9 cellular contexts compared by ENCODE assay signal in genomic region chr5:73218552-73219171, GRCh38. TPM values are rescaled to one million over a fixed set of nuclear protein-coding genes. Genes with fewer than 3 reads are reported as not detected.
DNase-seq lines count a peak whose midpoint lies in the region; ATAC-seq and TF ChIP-seq lines count a peak whose summit lies in the region.
"Had no signal": no experiment of that assay in that cellular context is flagged by ENCODE, and none has a peak within 500 bp of the region (broad histone marks: within the 10 kb centered on the region; RNA-seq: fewer than 3 reads in every experiment).

No MANE protein-coding gene starts in this region.

- H3K27ac Mint-ChIP-seq in Calu3 (ENCODE audit: unreplicated experiment), result no peak overlapping the region
- no peak overlapping the region for H3K27ac Mint-ChIP-seq in activated T-helper 17 cell treated with anti-CD3 and anti-CD28 coated beads, Interleukin-2, amount 50 U/mL, for 72 hours

- TF ChIP-seq CTCF in Calu3 (IDR thresholded peaks at IDR 0.05; ENCODE audit: unreplicated experiment), result peak; percentile 55

- peak; percentile 45 for TF ChIP-seq RAD21 in Ishikawa (IDR thresholded peaks at IDR 0.05; ENCODE audit: low read depth)

- DNase-seq in Calu3 (peak; percentile 42), adipocyte (ENCODE audit: low read depth) (peak; percentile 79), left kidney (ENCODE audit: low read depth, low spot score) (peak; percentile 67), T-helper 1 cell (no peak), left ventricle myocardium superior (no peak)
- no peak for DNase-seq in stimulated activated CD4-positive, alpha-beta T cell treated with anti-CD3 and anti-CD28 coated beads, Interleukin-4, amount 100 ng/mL, for 1 hour
- DNase-seq: Peyer's patch had no signal

- no peaks in the 10 kb centered on the region for H3K36me3 ChIP-seq in adipocyte (ENCODE audit: control insufficient read depth, insufficient read depth, low read length, severe bottlenecking)
- H3K36me3 ChIP-seq: Peyer's patch had no signal

- CTCF ChIA-PET in Calu3 (lab: Charles Lee), result interaction anchor here (0.6 to 1.6 kb wide), 11 partner anchors 10 to 355 kb away, joined by 3 to 7 read pairs (median 3); partner anchors contain the start of gene FOXD1

- H3K36me3 Mint-ChIP-seq in Calu3 (ENCODE audit: insufficient read depth, unreplicated experiment), result peaks cover 13% of the 10 kb centered on the region
- H3K36me3 Mint-ChIP-seq in activated T-helper 17 cell treated with anti-CD3 and anti-CD28 coated beads, Interleukin-2, amount 50 U/mL, for 72 hours (ENCODE audit: low read depth), result no peaks in the 10 kb centered on the region

- peaks cover 12% of the 10 kb centered on the region for H3K27me3 Mint-ChIP-seq in Calu3 (ENCODE audit: unreplicated experiment)
- peaks cover 51% of the 10 kb centered on the region for H3K27me3 Mint-ChIP-seq in activated T-helper 17 cell treated with anti-CD3 and anti-CD28 coated beads, Interleukin-2, amount 50 U/mL, for 72 hours

- H3K9me3 ChIP-seq in adipocyte (ENCODE audit: control insufficient read depth, low read length), result no peaks in the 10 kb centered on the region
- H3K9me3 ChIP-seq: Peyer's patch had no signal

- intact Hi-C loops in Calu3 (cut with micrococcal nuclease; ENCODE audit: unreplicated experiment), result loop anchor here (5.0 to 10.0 kb wide), 4 partner anchors 136 to 296 kb away; partner anchors contain the start of gene FCHO2
- intact Hi-C loops in left ventricle myocardium superior (cut with micrococcal nuclease), result no loop called here

- no peaks in the 10 kb centered on the region for H3K9me3 Mint-ChIP-seq in Calu3 (ENCODE audit: low read depth, unreplicated experiment)
- H3K9me3 Mint-ChIP-seq in activated T-helper 17 cell treated with anti-CD3 and anti-CD28 coated beads, Interleukin-2, amount 50 U/mL, for 72 hours, result no peaks in the 10 kb centered on the region

- TF ChIP-seq EP300 in Ishikawa (IDR thresholded peaks at IDR 0.05; ENCODE audit: borderline replicate concordance), result no peak

- no peak overlapping the region for H3K4me3 Mint-ChIP-seq in Calu3 (ENCODE audit: low read depth, unreplicated experiment)
- no peak overlapping the region for H3K4me3 Mint-ChIP-seq in activated T-helper 17 cell treated with anti-CD3 and anti-CD28 coated beads, Interleukin-2, amount 50 U/mL, for 72 hours

- H3K4me1 Mint-ChIP-seq in Calu3 (ENCODE audit: low read depth, unreplicated experiment), result peaks cover 4% of the 10 kb centered on the region
- peaks cover 2% of the 10 kb centered on the region for H3K4me1 Mint-ChIP-seq in activated T-helper 17 cell treated with anti-CD3 and anti-CD28 coated beads, Interleukin-2, amount 50 U/mL, for 72 hours

- H3K4me3 ChIP-seq in adipocyte (ENCODE audit: low read length), result no peak overlapping the region
- H3K4me3 ChIP-seq: Peyer's patch had no signal

- ATAC-seq in left ventricle myocardium superior, result no peak
- no peak for ATAC-seq in activated T-helper 17 cell treated with anti-CD3 and anti-CD28 coated beads, Interleukin-2, amount 50 U/mL, for 72 hours (replicated peaks)

- H3K9ac ChIP-seq in adipocyte (ENCODE audit: low read length), result no peak overlapping the region

- peaks cover 9% of the 10 kb centered on the region for H3K4me1 ChIP-seq in adipocyte (ENCODE audit: control insufficient read depth, insufficient read depth, low read length)

- peaks cover 60% of the 10 kb centered on the region for H3K27me3 ChIP-seq in adipocyte (replicated peaks; ENCODE audit: control insufficient read depth, insufficient read depth, low read length)
- H3K27me3 ChIP-seq: Peyer's patch had no signal

- BruUV-seq in Calu3 (replicated peaks; lab: Mats Ljungman, UMichigan), result no TSS peak

TF ChIP-seq in Ishikawa, 13 proteins besides CTCF, POLR2A, EP300 and RAD21:
- no peak for TF ChIP-seq ZBTB7A (IDR thresholded peaks at IDR 0.05; ENCODE audit: low read depth)
- no peak for TF ChIP-seq TCF12 (IDR thresholded peaks at IDR 0.05; ENCODE audit: low read depth)
- TF ChIP-seq, protein P1, sequence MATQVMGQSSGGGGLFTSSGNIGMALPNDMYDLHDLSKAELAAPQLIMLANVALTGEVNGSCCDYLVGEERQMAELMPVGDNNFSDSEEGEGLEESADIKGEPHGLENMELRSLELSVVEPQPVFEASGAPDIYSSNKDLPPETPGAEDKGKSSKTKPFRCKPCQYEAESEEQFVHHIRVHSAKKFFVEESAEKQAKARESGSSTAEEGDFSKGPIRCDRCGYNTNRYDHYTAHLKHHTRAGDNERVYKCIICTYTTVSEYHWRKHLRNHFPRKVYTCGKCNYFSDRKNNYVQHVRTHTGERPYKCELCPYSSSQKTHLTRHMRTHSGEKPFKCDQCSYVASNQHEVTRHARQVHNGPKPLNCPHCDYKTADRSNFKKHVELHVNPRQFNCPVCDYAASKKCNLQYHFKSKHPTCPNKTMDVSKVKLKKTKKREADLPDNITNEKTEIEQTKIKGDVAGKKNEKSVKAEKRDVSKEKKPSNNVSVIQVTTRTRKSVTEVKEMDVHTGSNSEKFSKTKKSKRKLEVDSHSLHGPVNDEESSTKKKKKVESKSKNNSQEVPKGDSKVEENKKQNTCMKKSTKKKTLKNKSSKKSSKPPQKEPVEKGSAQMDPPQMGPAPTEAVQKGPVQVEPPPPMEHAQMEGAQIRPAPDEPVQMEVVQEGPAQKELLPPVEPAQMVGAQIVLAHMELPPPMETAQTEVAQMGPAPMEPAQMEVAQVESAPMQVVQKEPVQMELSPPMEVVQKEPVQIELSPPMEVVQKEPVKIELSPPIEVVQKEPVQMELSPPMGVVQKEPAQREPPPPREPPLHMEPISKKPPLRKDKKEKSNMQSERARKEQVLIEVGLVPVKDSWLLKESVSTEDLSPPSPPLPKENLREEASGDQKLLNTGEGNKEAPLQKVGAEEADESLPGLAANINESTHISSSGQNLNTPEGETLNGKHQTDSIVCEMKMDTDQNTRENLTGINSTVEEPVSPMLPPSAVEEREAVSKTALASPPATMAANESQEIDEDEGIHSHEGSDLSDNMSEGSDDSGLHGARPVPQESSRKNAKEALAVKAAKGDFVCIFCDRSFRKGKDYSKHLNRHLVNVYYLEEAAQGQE (IDR thresholded peaks at IDR 0.05; ENCODE audit: low read depth), result no peak
- no peak for TF ChIP-seq NFIC (IDR thresholded peaks at IDR 0.05)
- no peak for TF ChIP-seq FOXM1 (IDR thresholded peaks at IDR 0.05; ENCODE audit: borderline replicate concordance, low read depth)
- no peak for TF ChIP-seq CREB1 (IDR thresholded peaks at IDR 0.05; ENCODE audit: low read depth)
- no peak for TF ChIP-seq CEBPB (IDR thresholded peaks at IDR 0.05)
- TF ChIP-seq USF1 (IDR thresholded peaks at IDR 0.05), result no peak
- TF ChIP-seq TAF1 (IDR thresholded peaks at IDR 0.05; ENCODE audit: low read depth), result no peak
- no peak for TF ChIP-seq YY1 (IDR thresholded peaks at IDR 0.05; ENCODE audit: low read depth)

RNA-seq across cellular contexts. Expression of gene TMEM174, which starts 45.7 kb away (rescaled TPM):
- total RNA-seq in Calu3 (2022) (not detected in 2 replicates), left ventricle myocardium superior (not detected)
- total RNA-seq in activated T-helper 17 cell treated with anti-CD3 and anti-CD28 coated beads, Interleukin-2, amount 50 U/mL, for 72 hours, result not detected
- total RNA-seq: Peyer's patch had no signal

Comparison
In these comparisons a context has a peak if more than half of its experiments do, and no peak if none do; other contexts are left out.
1. DNase-seq: peak in Calu3 (single experiment), adipocyte (single experiment) and left kidney (single experiment); none in T-helper 1 cell (0 of 5), left ventricle myocardium superior (single experiment) and stimulated activated CD4-positive, alpha-beta T cell treated with anti-CD3 and anti-CD28 coated beads, Interleukin-4, amount 100 ng/mL, for 1 hour (single experiment).